In the genomic region with DNA sequence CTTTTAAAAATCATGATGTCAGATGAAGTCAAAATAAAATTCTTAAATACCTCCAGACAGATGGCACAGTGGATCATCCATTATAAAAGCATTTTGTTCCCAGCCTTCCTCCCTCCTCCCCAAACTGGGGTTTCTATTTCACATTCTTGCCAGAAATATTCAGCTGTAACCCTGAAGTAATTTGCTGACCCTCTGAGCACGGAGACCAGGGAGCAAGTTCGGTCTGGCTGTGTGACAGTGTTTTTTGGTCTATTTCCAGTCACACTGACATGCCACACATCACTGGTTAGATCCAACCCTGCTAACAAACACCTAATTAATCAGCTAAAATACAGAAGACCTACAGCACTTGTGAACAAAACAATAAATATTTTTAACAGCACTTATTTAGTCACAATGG, we compare ENCODE assay signal across 1 cellular context.
TF ChIP-seq lines count a peak whose summit lies in the region.

No MANE protein-coding gene starts in this region.

TF ChIP-seq in SK-N-SH treated with all-trans-retinoic acid at 6 μM for 48 hours, 23 proteins besides CTCF, POLR2A, EP300 and RAD21 (continued from another document):
- TF ChIP-seq, protein P1, sequence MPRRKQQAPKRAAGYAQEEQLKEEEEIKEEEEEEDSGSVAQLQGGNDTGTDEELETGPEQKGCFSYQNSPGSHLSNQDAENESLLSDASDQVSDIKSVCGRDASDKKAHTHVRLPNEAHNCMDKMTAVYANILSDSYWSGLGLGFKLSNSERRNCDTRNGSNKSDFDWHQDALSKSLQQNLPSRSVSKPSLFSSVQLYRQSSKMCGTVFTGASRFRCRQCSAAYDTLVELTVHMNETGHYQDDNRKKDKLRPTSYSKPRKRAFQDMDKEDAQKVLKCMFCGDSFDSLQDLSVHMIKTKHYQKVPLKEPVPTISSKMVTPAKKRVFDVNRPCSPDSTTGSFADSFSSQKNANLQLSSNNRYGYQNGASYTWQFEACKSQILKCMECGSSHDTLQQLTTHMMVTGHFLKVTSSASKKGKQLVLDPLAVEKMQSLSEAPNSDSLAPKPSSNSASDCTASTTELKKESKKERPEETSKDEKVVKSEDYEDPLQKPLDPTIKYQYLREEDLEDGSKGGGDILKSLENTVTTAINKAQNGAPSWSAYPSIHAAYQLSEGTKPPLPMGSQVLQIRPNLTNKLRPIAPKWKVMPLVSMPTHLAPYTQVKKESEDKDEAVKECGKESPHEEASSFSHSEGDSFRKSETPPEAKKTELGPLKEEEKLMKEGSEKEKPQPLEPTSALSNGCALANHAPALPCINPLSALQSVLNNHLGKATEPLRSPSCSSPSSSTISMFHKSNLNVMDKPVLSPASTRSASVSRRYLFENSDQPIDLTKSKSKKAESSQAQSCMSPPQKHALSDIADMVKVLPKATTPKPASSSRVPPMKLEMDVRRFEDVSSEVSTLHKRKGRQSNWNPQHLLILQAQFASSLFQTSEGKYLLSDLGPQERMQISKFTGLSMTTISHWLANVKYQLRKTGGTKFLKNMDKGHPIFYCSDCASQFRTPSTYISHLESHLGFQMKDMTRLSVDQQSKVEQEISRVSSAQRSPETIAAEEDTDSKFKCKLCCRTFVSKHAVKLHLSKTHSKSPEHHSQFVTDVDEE (CRISPR knock-in tag; IDR thresholded peaks at IDR 0.05), result no peak
- no peak for TF ChIP-seq ZNF70 (CRISPR knock-in tag; IDR thresholded peaks at IDR 0.05)
